In the genomic region with DNA sequence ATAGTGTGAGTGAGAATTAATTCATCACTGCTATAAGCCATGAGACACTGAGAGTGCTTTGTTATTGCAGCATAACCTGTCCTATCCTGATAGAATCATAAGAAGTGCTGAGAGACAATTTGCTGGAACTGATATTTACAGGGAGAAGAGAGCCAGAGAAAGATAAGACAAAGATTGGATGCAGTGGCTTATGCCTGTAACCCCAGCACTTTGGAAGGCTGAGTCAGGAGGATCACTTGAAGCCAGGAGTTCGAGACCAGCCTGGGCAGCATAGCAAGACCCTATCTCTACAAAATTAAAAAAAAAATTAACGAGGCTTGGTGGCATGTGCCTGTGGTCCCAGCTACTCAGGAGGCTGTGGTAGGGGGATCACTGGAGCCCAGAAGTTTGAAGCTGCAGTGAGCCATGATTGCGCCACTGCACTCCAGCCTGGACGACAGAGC, we compare ENCODE assay signal across 9 cellular contexts. TPM values are rescaled to one million over a fixed set of nuclear protein-coding genes. Genes with fewer than 3 reads are reported as not detected.
DNase-seq lines count a peak whose midpoint lies in the region; ATAC-seq and TF ChIP-seq lines count a peak whose summit lies in the region.
"Had no signal": no experiment of that assay in that cellular context is flagged by ENCODE, and none has a peak within 500 bp of the region (broad histone marks: within the 10 kb centered on the region; RNA-seq: fewer than 3 reads in every experiment).

No MANE protein-coding gene starts in this region.

- TF ChIP-seq POLR2A in vagina (IDR thresholded peaks at IDR 0.05) = no peak

- no peaks in the 10 kb centered on the region for H3K27me3 ChIP-seq in right atrium auricular region
- H3K27me3 ChIP-seq in adipocyte (replicated peaks; ENCODE audit: control insufficient read depth, insufficient read depth, low read length) = peaks cover 18% of the 10 kb centered on the region
- H3K27me3 ChIP-seq in mucosa of rectum (ENCODE audit: control insufficient read depth in 2 of 2, insufficient read depth in 2 of 2, low read length in 2 of 2) = no peaks in the 10 kb centered on the region
- H3K27me3 ChIP-seq in vagina = no peaks in the 10 kb centered on the region

- H3K27ac ChIP-seq in right atrium auricular region (peak overlapping the region; percentile 42), mucosa of rectum (ENCODE audit: low read depth in 2 of 2, low read length in 2 of 2) (peak overlapping the region; percentile 74 to 86), vagina (peak overlapping the region; percentile 74)

- intact Hi-C loops in left ventricle myocardium superior (cut with micrococcal nuclease) = no loop called here
- intact Hi-C loops in vagina (cut with DNase I) = no loop called here

- DNase-seq in right atrium auricular region (ENCODE audit: low spot score) (no peak), left ventricle myocardium superior (no peak), adipocyte (ENCODE audit: low read depth) (no peak), vagina (ENCODE audit: extremely low spot score in 2 of 2) (no peak), AG08395 (ENCODE audit: low spot score) (no peak)
- no peak for DNase-seq in activated CD4-positive, CD25-positive, alpha-beta regulatory T cell treated with anti-CD3 and anti-CD28 coated beads, Interleukin-2, amount 50 U/mL, for 72 hours
- DNase-seq: kidney glomerular epithelial cell had no signal

- ATAC-seq in left ventricle myocardium superior = no peak
- ATAC-seq in HG03432 (IDR thresholded peaks at IDR 0.05; ENCODE audit: unreplicated experiment) = no peak

- H3K36me3 ChIP-seq in right atrium auricular region = no peaks in the 10 kb centered on the region
- H3K36me3 ChIP-seq in adipocyte (ENCODE audit: control insufficient read depth, insufficient read depth, low read length, severe bottlenecking) = no peaks in the 10 kb centered on the region
- no peaks in the 10 kb centered on the region for H3K36me3 ChIP-seq in mucosa of rectum (ENCODE audit: control insufficient read depth in 2 of 2, insufficient read depth in 2 of 2, low read length in 2 of 2)
- H3K36me3 ChIP-seq in vagina = no peaks in the 10 kb centered on the region

- no peak overlapping the region for H3K4me3 ChIP-seq in right atrium auricular region
- H3K4me3 ChIP-seq in adipocyte (ENCODE audit: low read length) = peak overlapping the region; percentile 54
- peak overlapping the region; percentile 36 to 37 for H3K4me3 ChIP-seq in mucosa of rectum (ENCODE audit: low read length in 2 of 2)
- peak overlapping the region in 1 of 2 donors; percentile 9 for H3K4me3 ChIP-seq in vagina

- H3K9me3 ChIP-seq in right atrium auricular region = no peaks in the 10 kb centered on the region
- no peaks in the 10 kb centered on the region for H3K9me3 ChIP-seq in adipocyte (ENCODE audit: control insufficient read depth, low read length)
- H3K9me3 ChIP-seq in mucosa of rectum (ENCODE audit: control insufficient read depth in 2 of 2, low read length in 2 of 2) = no peaks in the 10 kb centered on the region
- no peaks in the 10 kb centered on the region for H3K9me3 ChIP-seq in vagina

- TF ChIP-seq CTCF in right atrium auricular region (IDR thresholded peaks at IDR 0.05) (no peak), vagina (IDR thresholded peaks at IDR 0.05) (no peak)

- H3K9ac ChIP-seq in adipocyte (ENCODE audit: low read length) (peak overlapping the region; percentile 13), mucosa of rectum (ENCODE audit: low read depth in 1 of 2, low read length in 2 of 2) (peak overlapping the region; percentile 41 to 43)

- H3K4me1 ChIP-seq in right atrium auricular region (peaks cover 0 to 35% of the 10 kb centered on the region in 2 donors), adipocyte (ENCODE audit: control insufficient read depth, insufficient read depth, low read length) (peaks cover 17% of the 10 kb centered on the region), mucosa of rectum (ENCODE audit: control insufficient read depth in 2 of 2, insufficient read depth in 2 of 2, low read length in 2 of 2) (peaks cover 7 to 25% of the 10 kb centered on the region in 2 donors), vagina (peaks cover 50% of the 10 kb centered on the region)

RNA-seq across cellular contexts. Expression of a gene that starts 3.0 kb away (rescaled TPM):
- total RNA-seq in right atrium auricular region (1 to 10 TPM; 1.3 to 1.9 TPM), left ventricle myocardium superior (1.9 TPM), vagina (8.6 TPM)

Comparison
In these comparisons a context has a peak if more than half of its experiments do, and no peak if none do; other contexts are left out.
1. H3K4me3 ChIP-seq: peak in adipocyte (single experiment) and mucosa of rectum (2 of 2); none in right atrium auricular region (0 of 2).
2. Peak in every context shown above with its lines, with median percentiles within 50 percentile points of each other: H3K27ac ChIP-seq.